Comparison of ENCODE assay signal across 10 cellular contexts in genomic region chr19:18104793-18105131, GRCh38. TPM values are rescaled to one million over a fixed set of nuclear protein-coding genes. Genes with fewer than 3 reads are reported as not detected.
A peak's percentile ranks its signal among the peaks of the same experiment; 100 is the strongest.
DNase-seq lines count a peak whose midpoint lies in the region; ATAC-seq, FAIRE-seq and TF ChIP-seq lines count a peak whose summit lies in the region.
"Had no signal": no experiment of that assay in that cellular context is flagged by ENCODE, and none has a peak within 500 bp of the region (broad histone marks: within the 10 kb centered on the region; RNA-seq: fewer than 3 reads in every experiment).

No MANE protein-coding gene starts in this region.

- H2AFZ ChIP-seq in neuron (ENCODE audit: low read depth, low read length), result peak overlapping the region; percentile 58

- peak overlapping the region; percentile 73 for H3K27ac Mint-ChIP-seq in CD8-positive, alpha-beta T cell

- no peaks in the 10 kb centered on the region for H3K36me3 Mint-ChIP-seq in CD8-positive, alpha-beta T cell

- H3K27me3 ChIP-seq in CD8-positive, alpha-beta T cell (ENCODE audit: insufficient read depth, low read length), result no peaks in the 10 kb centered on the region
- H3K27me3 ChIP-seq in NT2/D1 (ENCODE audit: insufficient read depth, insufficient read length) (peaks cover 17% of the 10 kb centered on the region), ectodermal cell (ENCODE audit: control insufficient read depth, insufficient read depth, low read length, poor library complexity, severe bottlenecking) (peaks cover 17% of the 10 kb centered on the region), neuron (ENCODE audit: insufficient read depth, low read length) (peaks cover 13% of the 10 kb centered on the region)

- ATAC-seq in CD8-positive, alpha-beta T cell, result no peak

- no peaks in the 10 kb centered on the region for H3K36me3 ChIP-seq in CD8-positive, alpha-beta T cell (ENCODE audit: insufficient read depth, low read length)
- H3K36me3 ChIP-seq in NT2/D1 (ENCODE audit: insufficient read depth, insufficient read length, low read length) (no peaks in the 10 kb centered on the region), ectodermal cell (ENCODE audit: control insufficient read depth, insufficient read depth, low read length) (no peaks in the 10 kb centered on the region), neuron (ENCODE audit: insufficient read depth, low read length) (no peaks in the 10 kb centered on the region)

- CTCF ChIA-PET in CD8-positive, alpha-beta T cell (lab: Charles Lee), result interaction anchor here (1.3 to 1.6 kb wide), 2 partner anchors 8 to 97 kb away, joined by 3 read pairs; no protein-coding TSS in a partner anchor

- WGBS in ectodermal cell, 2 experiments, result 74 to 76% methylated on average over 5 of the region's 5 CpGs
- WGBS in lower leg skin, 2 donors, result 72 to 75% methylated on average over 5 of the region's 5 CpGs

- H3K27ac ChIP-seq in CD8-positive, alpha-beta T cell (ENCODE audit: low read depth, low read length), result peak overlapping the region; percentile 50
- H3K27ac ChIP-seq in ectodermal cell (ENCODE audit: insufficient read depth, low read depth, low read length, poor library complexity, severe bottlenecking), result peak overlapping the region; percentile 26

- no peaks in the 10 kb centered on the region for H3K9me3 Mint-ChIP-seq in CD8-positive, alpha-beta T cell

- TF ChIP-seq CTCF in CD8-positive, alpha-beta T cell (IDR thresholded peaks at IDR 0.05), result no peak
- no peak for TF ChIP-seq CTCF in lower leg skin (IDR thresholded peaks at IDR 0.05)

- H3K4me3 ChIP-seq in CD8-positive, alpha-beta T cell (ENCODE audit: low read depth, low read length), result peak overlapping the region; percentile 62
- H3K4me3 ChIP-seq in NT2/D1 (ENCODE audit: insufficient read length, low read depth) (peak overlapping the region; percentile 27), ectodermal cell (ENCODE audit: insufficient read depth, low read depth, low read length) (peak overlapping the region; percentile 38), neuron (ENCODE audit: low read length) (peak overlapping the region; percentile 40), lower leg skin (ENCODE audit: low read depth, poor library complexity, severe bottlenecking) (no peak overlapping the region)

- H3K4me3 Mint-ChIP-seq in CD8-positive, alpha-beta T cell, result peak overlapping the region; percentile 77

- POLR2A ChIA-PET in CD8-positive, alpha-beta T cell (lab: Charles Lee), result interaction anchor here (0.7 to 2.2 kb wide), 4 partner anchors 13 to 245 kb away, joined by 3 to 10 read pairs (median 4); no protein-coding TSS in a partner anchor

- no peaks in the 10 kb centered on the region for H3K9me3 ChIP-seq in CD8-positive, alpha-beta T cell (ENCODE audit: low read length)
- H3K9me3 ChIP-seq in NT2/D1 (ENCODE audit: insufficient read depth, low read length) (no peaks in the 10 kb centered on the region), ectodermal cell (ENCODE audit: control insufficient read depth, low read length) (no peaks in the 10 kb centered on the region), neuron (ENCODE audit: low read length) (no peaks in the 10 kb centered on the region)

- peaks cover 23% of the 10 kb centered on the region for H3K4me1 Mint-ChIP-seq in CD8-positive, alpha-beta T cell (ENCODE audit: low read depth)

- no peaks in the 10 kb centered on the region for H3K27me3 Mint-ChIP-seq in CD8-positive, alpha-beta T cell (ENCODE audit: low read depth)

- no peak for FAIRE-seq in urothelium cell line (lab: Jason Lieb, UNC)
- FAIRE-seq: colon had no signal

- no peak for TF ChIP-seq POLR2A in lower leg skin (IDR thresholded peaks at IDR 0.05)

- H3K4me1 ChIP-seq in CD8-positive, alpha-beta T cell (ENCODE audit: insufficient read depth, low read length), result peaks cover 18% of the 10 kb centered on the region
- H3K4me1 ChIP-seq in NT2/D1 (ENCODE audit: insufficient read depth, insufficient read length), result peaks cover 17% of the 10 kb centered on the region
- no peaks in the 10 kb centered on the region for H3K4me1 ChIP-seq in ectodermal cell (ENCODE audit: control insufficient read depth, insufficient read depth, low read length)
- H3K4me1 ChIP-seq in neuron (ENCODE audit: insufficient read depth, low read length), result peaks cover 9% of the 10 kb centered on the region

- intact Hi-C loops in CD8-positive, alpha-beta T cell (cut with DNase I, micrococcal nuclease), result loop anchor here in 1 of 2 experiments (2.0 kb wide), 1 partner anchor 18 kb away; the partner anchor contains the start of gene IL12RB1
- intact Hi-C loops in lower leg skin (cut with DNase I; ENCODE audit: low total_unique reads), result no loop called here

- H3K9ac ChIP-seq in NT2/D1 (ENCODE audit: insufficient read length, low read depth), result peak overlapping the region; percentile 42

- DNase-seq in CD8-positive, alpha-beta T cell, result no peak
- DNase-seq in NT2/D1 (ENCODE audit: low read depth, low spot score), result no peak
- no peak for DNase-seq in lower leg skin (ENCODE audit: low spot score in 2 of 2)
- DNase-seq in urothelium cell line (ENCODE audit: low spot score), result no peak
- DNase-seq in NCI-H146 (lab: John Stamatoyannopoulos, UW), result no peak
- no peak for DNase-seq in epidermal melanocyte (ENCODE audit: insufficient read length, low spot score)
- DNase-seq: NCI-H2081 treated with DMSO at 0.1 percent for 48 hours had no signal

RNA-seq across cellular contexts. Expression of gene MAST3, which starts 7.2 kb away (rescaled TPM):
- total RNA-seq in CD8-positive, alpha-beta T cell, result 10 to 100 TPM; 13.7 to 15.2 TPM
- 9.7 TPM for polyA plus RNA-seq in ectodermal cell (2013, experiment 1 of 4)
- 8.0 TPM for polyA plus RNA-seq in ectodermal cell (2013, experiment 2 of 4)
- polyA plus RNA-seq in ectodermal cell (2013, experiment 3 of 4), result 6.9 TPM
- 7.7 TPM for polyA plus RNA-seq in ectodermal cell (2013, experiment 4 of 4)
- 10 to 100 TPM; 12.9 to 19.8 (median 17.0) TPM for total RNA-seq in lower leg skin

RNA-seq across cellular contexts. Expression of gene IL12RB1, which starts 18.0 kb away (rescaled TPM):
- total RNA-seq in CD8-positive, alpha-beta T cell, result 10 to 100 TPM; 22.7 to 25.6 TPM
- not detected for polyA plus RNA-seq in ectodermal cell (2013, experiment 1 of 4)
- polyA plus RNA-seq in ectodermal cell (2013, experiment 2 of 4), result not detected
- not detected for polyA plus RNA-seq in ectodermal cell (2013, experiment 3 of 4)
- polyA plus RNA-seq in ectodermal cell (2013, experiment 4 of 4), result not detected
- total RNA-seq in lower leg skin, result under 1 TPM in 2 of 4 donors, not detected in 2; 0.34 to 0.58 TPM

RNA-seq across cellular contexts. Expression of gene PIK3R2, which starts 48.2 kb away (rescaled TPM):
- 1 to 10 TPM; 3.6 to 3.9 TPM for total RNA-seq in CD8-positive, alpha-beta T cell
- polyA plus RNA-seq in ectodermal cell (2013, experiment 1 of 4), result 73.4 TPM
- 77.9 TPM for polyA plus RNA-seq in ectodermal cell (2013, experiment 2 of 4)
- 59.4 TPM for polyA plus RNA-seq in ectodermal cell (2013, experiment 3 of 4)
- polyA plus RNA-seq in ectodermal cell (2013, experiment 4 of 4), result 63.4 TPM
- 10 to 100 TPM in 3 of 4 donors, 1 to 10 TPM in 1; 8.3 to 39.4 (median 32.2) TPM for total RNA-seq in lower leg skin

Comparison
In these comparisons a context has a peak if more than half of its experiments do, and no peak if none do; other contexts are left out.
1. RNA of gene IL12RB1, which starts 18.0 kb away (total RNA-seq): 22.7 to 25.6 TPM in CD8-positive, alpha-beta T cell; 0.34 to 0.58 TPM in lower leg skin; every median in the first group is over 10 times any median in the second.